27 cellular contexts compared by ENCODE assay signal in the genomic region with DNA sequence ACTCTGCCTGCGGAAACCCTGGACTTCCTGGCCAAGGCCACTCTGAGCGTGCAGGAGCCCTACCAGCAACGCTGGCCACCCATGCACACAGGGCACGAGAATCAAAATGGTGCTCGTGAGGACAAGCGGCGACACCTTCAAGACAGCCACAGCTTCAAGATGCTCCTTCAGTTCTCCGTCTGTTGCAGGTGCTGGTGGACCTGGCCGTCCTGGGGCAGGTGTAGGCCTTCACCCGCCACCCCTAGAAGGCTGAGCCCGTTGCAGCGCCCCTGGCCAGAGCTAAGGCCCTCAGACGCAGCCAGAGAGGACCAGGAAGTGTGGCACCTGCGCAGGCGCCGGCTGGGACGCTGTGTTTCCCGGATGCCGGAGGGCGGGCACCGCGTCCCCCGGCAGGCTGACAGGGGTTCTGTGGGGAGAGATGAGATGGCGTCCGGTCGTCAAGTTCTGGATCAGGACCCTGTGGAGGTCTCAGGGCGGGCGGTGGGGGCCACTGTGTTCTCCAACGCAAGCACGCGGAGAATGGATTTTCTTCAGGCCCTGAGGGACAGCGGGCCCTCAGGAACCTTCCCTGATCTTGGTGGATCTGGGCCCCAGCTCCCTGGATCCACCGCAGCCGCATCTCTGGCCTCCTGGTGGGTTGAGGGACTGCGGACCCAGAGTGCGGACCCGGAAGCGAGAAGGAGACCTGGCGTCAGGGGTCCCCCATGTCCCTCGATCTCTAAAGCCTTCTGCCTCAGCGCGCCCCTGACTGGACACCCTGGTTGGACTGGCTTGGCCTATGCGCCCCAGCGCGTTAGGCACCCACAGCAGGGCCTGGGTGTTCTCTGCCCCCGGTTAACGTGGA.
DNase-seq lines count a peak whose midpoint lies in the region; ATAC-seq and TF ChIP-seq lines count a peak whose summit lies in the region.
"Had no signal": no experiment of that assay in that cellular context is flagged by ENCODE, and none has a peak within 500 bp of the region (broad histone marks: within the 10 kb centered on the region; RNA-seq: fewer than 3 reads in every experiment).

No MANE protein-coding gene starts in this region.

- TF ChIP-seq EP300 in upper lobe of left lung (IDR thresholded peaks at IDR 0.05), result no peak

- no peak overlapping the region for H3K4me3 Mint-ChIP-seq in Calu3 (ENCODE audit: low read depth, unreplicated experiment)
- no peak overlapping the region for H3K4me3 Mint-ChIP-seq in CD4-positive, alpha-beta T cell
- H3K4me3 Mint-ChIP-seq: activated CD8-positive, alpha-beta T cell treated with anti-CD3 and anti-CD28 coated beads, Interleukin-2, amount 10 ng/mL, durations not matched to agents 7 days and 5 days; immature natural killer cell; T-helper 17 cell had no signal

- peak; percentile 28 to 40 for ATAC-seq in upper lobe of left lung (ENCODE audit: low FRiP score in 2 of 2)
- ATAC-seq in CD4-positive, alpha-beta T cell (ENCODE audit: poor library complexity), result no peak
- ATAC-seq: activated CD8-positive, alpha-beta T cell treated with anti-CD3 and anti-CD28 coated beads, Interleukin-2, amount 10 ng/mL, durations not matched to agents 7 days and 5 days; gastrocnemius medialis; GM12878; left lobe of liver; naive thymus-derived CD4-positive, alpha-beta T cell; T-helper 17 cell had no signal

- H3K27me3 ChIP-seq in right atrium auricular region (no peaks in the 10 kb centered on the region), upper lobe of left lung (no peaks in the 10 kb centered on the region)
- H3K27me3 ChIP-seq in CD4-positive, alpha-beta T cell (ENCODE audit: control insufficient read depth, insufficient read depth, low read length), result no peaks in the 10 kb centered on the region
- H3K27me3 ChIP-seq: gastrocnemius medialis, hepatocyte, SJSA1 had no signal

- no peak for TF ChIP-seq CTCF in right atrium auricular region (IDR thresholded peaks at IDR 0.05)
- no peak for TF ChIP-seq CTCF in upper lobe of left lung (IDR thresholded peaks at IDR 0.05)
- TF ChIP-seq CTCF in Calu3 (IDR thresholded peaks at IDR 0.05; ENCODE audit: unreplicated experiment), result no peak
- TF ChIP-seq CTCF in CD4-positive, alpha-beta T cell (IDR thresholded peaks at IDR 0.05), result no peak

- no peaks in the 10 kb centered on the region for H3K36me3 Mint-ChIP-seq in Calu3 (ENCODE audit: insufficient read depth, unreplicated experiment)
- no peaks in the 10 kb centered on the region for H3K36me3 Mint-ChIP-seq in CD4-positive, alpha-beta T cell (ENCODE audit: low read depth)
- H3K36me3 Mint-ChIP-seq: naive thymus-derived CD4-positive, alpha-beta T cell had no signal

- CTCF ChIA-PET in Calu3 (lab: Charles Lee), result no interaction called here
- CTCF ChIA-PET in CD4-positive, alpha-beta T cell (lab: Charles Lee), result no interaction called here

- H3K4me3 ChIP-seq in right atrium auricular region (no peak overlapping the region), upper lobe of left lung (no peak overlapping the region)
- H3K4me3 ChIP-seq: gastrocnemius medialis, GM12878, hepatocyte, PC-9, SJSA1, skin epidermis had no signal

- H3K4me1 ChIP-seq in right atrium auricular region, result no peaks in the 10 kb centered on the region
- H3K4me1 ChIP-seq in upper lobe of left lung, result no peaks in the 10 kb centered on the region
- H3K4me1 ChIP-seq: gastrocnemius medialis, SJSA1 had no signal

- no peak for TF ChIP-seq POLR2A in upper lobe of left lung (IDR thresholded peaks at IDR 0.05)

- DNase-seq in cardiac septum (ENCODE audit: low spot score) (peak; percentile 65), right atrium auricular region (ENCODE audit: low spot score) (no peak), NCI-H1694 (lab: John Stamatoyannopoulos, UW) (peak; percentile 16), islet precursor cell (peak; percentile 49), upper lobe of left lung (peak in 1 of 2 donors; percentile 81), Calu3 (no peak)
- DNase-seq in CD4-positive, alpha-beta T cell, result no peak
- no peak for DNase-seq in activated CD4-positive, alpha-beta T cell treated with anti-CD3 and anti-CD28 coated beads, Interleukin-2, amount 50 U/mL, for 1 hour
- DNase-seq: ACHN; activated CD8-positive, alpha-beta T cell treated with anti-CD3 and anti-CD28 coated beads, Interleukin-2, amount 10 ng/mL, durations not matched to agents 7 days and 5 days; activated effector memory CD4-positive, alpha-beta T cell treated with anti-CD3 and anti-CD28 coated beads, Interleukin-2, amount 50 U/mL, for 16 hours; activated T-cell treated with anti-CD3 and anti-CD28 coated beads, Interleukin-2, amount 50 U/mL, for 1 hour; gastrocnemius medialis; immature natural killer cell; midbrain; naive thymus-derived CD4-positive, alpha-beta T cell; NCI-H1930; NCI-H526 treated with DMSO at 0.1 percent for 48 hours; nucleus accumbens; PC-9; T-helper 17 cell had no signal

- POLR2A ChIA-PET in CD4-positive, alpha-beta T cell (lab: Charles Lee), result no interaction called here

- H3K9me3 Mint-ChIP-seq in Calu3 (ENCODE audit: low read depth, unreplicated experiment), result no peaks in the 10 kb centered on the region
- peaks cover 4% of the 10 kb centered on the region for H3K9me3 Mint-ChIP-seq in CD4-positive, alpha-beta T cell

- H3K27ac Mint-ChIP-seq in Calu3 (ENCODE audit: unreplicated experiment), result no peak overlapping the region
- no peak overlapping the region for H3K27ac Mint-ChIP-seq in CD4-positive, alpha-beta T cell
- H3K27ac Mint-ChIP-seq: activated CD8-positive, alpha-beta T cell treated with anti-CD3 and anti-CD28 coated beads, Interleukin-2, amount 10 ng/mL, durations not matched to agents 7 days and 5 days; immature natural killer cell; naive thymus-derived CD4-positive, alpha-beta T cell; T-helper 17 cell had no signal

- intact Hi-C loops in cardiac septum (cut with DNase I) (no loop called here), Calu3 (cut with micrococcal nuclease; ENCODE audit: unreplicated experiment) (no loop called here)
- intact Hi-C loops in CD4-positive, alpha-beta T cell (cut with DNase I, micrococcal nuclease), result no loop called here

- no peaks in the 10 kb centered on the region for H3K27me3 Mint-ChIP-seq in Calu3 (ENCODE audit: unreplicated experiment)
- H3K27me3 Mint-ChIP-seq in CD4-positive, alpha-beta T cell, result no peaks in the 10 kb centered on the region
- H3K27me3 Mint-ChIP-seq: naive thymus-derived CD4-positive, alpha-beta T cell; T-helper 17 cell had no signal

- H3K27ac ChIP-seq in right atrium auricular region, result no peak overlapping the region
- no peak overlapping the region for H3K27ac ChIP-seq in upper lobe of left lung
- no peak overlapping the region for H3K27ac ChIP-seq in CD4-positive, alpha-beta T cell (ENCODE audit: low read depth, low read length)
- H3K27ac ChIP-seq: gastrocnemius medialis, hepatocyte, HL-60, PC-9, SJSA1, skin epidermis had no signal

- WGBS in upper lobe of left lung, 2 donors, result 93 to 97% methylated on average over 34 to 47 of the region's 47 CpGs

- no peaks in the 10 kb centered on the region for H3K4me1 Mint-ChIP-seq in Calu3 (ENCODE audit: low read depth, unreplicated experiment)
- H3K4me1 Mint-ChIP-seq in CD4-positive, alpha-beta T cell (ENCODE audit: low read depth), result no peaks in the 10 kb centered on the region
- H3K4me1 Mint-ChIP-seq: immature natural killer cell; naive thymus-derived CD4-positive, alpha-beta T cell; T-helper 17 cell had no signal

- no peaks in the 10 kb centered on the region for H3K9me3 ChIP-seq in right atrium auricular region
- H3K9me3 ChIP-seq in upper lobe of left lung, result peaks cover 0 to 8% (median 3%) of the 10 kb centered on the region in 4 donors
- peaks cover 21% of the 10 kb centered on the region for H3K9me3 ChIP-seq in CD4-positive, alpha-beta T cell (ENCODE audit: control insufficient read depth, low read length)
- H3K9me3 ChIP-seq: gastrocnemius medialis, SJSA1 had no signal

- H3K36me3 ChIP-seq in right atrium auricular region (no peaks in the 10 kb centered on the region), upper lobe of left lung (no peaks in the 10 kb centered on the region)
- H3K36me3 ChIP-seq: gastrocnemius medialis, SJSA1 had no signal

- no TSS peak for BruUV-seq in Calu3 (replicated peaks; lab: Mats Ljungman, UMichigan)

Comparison
In these comparisons a context has a peak if more than half of its experiments do, and no peak if none do; other contexts are left out.
1. DNase-seq: peak in cardiac septum (single experiment), NCI-H1694 (single experiment) and islet precursor cell (single experiment); none in right atrium auricular region (single experiment), Calu3 (single experiment), CD4-positive, alpha-beta T cell (0 of 10) and activated CD4-positive, alpha-beta T cell treated with anti-CD3 and anti-CD28 coated beads, Interleukin-2, amount 50 U/mL, for 1 hour (single experiment).